ENCODE assay signal across 2 cellular contexts in the genomic region with DNA sequence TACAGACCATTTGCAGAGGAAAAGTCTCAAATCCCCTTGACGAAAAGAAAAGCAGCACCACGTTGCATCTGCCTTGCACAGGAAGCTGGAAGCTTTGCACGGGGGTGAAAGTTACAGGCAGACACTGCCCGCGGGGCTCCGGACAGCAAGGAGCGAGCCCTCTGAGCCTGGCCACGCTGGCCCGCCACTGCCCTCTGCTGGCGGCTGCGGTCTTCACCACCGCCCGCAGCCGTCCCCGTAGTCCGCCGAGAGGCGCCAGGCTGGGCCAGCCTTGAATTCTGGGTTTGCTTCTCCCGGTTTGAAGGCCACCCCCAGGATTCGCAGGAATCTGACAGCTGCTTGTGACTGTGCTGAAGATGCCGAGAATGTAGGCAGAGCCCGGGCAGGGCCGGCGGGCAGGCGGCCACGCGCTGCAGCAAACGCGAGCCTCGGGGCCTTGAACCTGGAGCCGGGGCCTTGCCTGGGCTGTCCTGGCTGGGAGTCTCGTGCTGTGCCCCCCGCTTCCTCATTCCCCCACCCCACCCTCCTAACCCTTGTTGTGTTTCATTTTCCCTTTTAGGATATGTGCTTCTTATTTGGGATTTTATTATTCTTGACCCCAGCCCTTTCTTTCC.
A peak's percentile ranks its signal among the peaks of the same experiment; 100 is the strongest.
TF ChIP-seq lines count a peak whose summit lies in the region.

No MANE protein-coding gene starts in this region.

TF ChIP-seq in HCT116, 20 proteins besides CTCF, POLR2A, EP300 and RAD21:
- no peak for TF ChIP-seq POLR2AphosphoS5 (IDR thresholded peaks at IDR 0.05; ENCODE audit: low read depth, low read length)
- no peak for TF ChIP-seq SRF (IDR thresholded peaks at IDR 0.05; ENCODE audit: low read depth)
- TF ChIP-seq FOSL1 (IDR thresholded peaks at IDR 0.05; ENCODE audit: low read depth), result no peak
- TF ChIP-seq, protein P1, sequence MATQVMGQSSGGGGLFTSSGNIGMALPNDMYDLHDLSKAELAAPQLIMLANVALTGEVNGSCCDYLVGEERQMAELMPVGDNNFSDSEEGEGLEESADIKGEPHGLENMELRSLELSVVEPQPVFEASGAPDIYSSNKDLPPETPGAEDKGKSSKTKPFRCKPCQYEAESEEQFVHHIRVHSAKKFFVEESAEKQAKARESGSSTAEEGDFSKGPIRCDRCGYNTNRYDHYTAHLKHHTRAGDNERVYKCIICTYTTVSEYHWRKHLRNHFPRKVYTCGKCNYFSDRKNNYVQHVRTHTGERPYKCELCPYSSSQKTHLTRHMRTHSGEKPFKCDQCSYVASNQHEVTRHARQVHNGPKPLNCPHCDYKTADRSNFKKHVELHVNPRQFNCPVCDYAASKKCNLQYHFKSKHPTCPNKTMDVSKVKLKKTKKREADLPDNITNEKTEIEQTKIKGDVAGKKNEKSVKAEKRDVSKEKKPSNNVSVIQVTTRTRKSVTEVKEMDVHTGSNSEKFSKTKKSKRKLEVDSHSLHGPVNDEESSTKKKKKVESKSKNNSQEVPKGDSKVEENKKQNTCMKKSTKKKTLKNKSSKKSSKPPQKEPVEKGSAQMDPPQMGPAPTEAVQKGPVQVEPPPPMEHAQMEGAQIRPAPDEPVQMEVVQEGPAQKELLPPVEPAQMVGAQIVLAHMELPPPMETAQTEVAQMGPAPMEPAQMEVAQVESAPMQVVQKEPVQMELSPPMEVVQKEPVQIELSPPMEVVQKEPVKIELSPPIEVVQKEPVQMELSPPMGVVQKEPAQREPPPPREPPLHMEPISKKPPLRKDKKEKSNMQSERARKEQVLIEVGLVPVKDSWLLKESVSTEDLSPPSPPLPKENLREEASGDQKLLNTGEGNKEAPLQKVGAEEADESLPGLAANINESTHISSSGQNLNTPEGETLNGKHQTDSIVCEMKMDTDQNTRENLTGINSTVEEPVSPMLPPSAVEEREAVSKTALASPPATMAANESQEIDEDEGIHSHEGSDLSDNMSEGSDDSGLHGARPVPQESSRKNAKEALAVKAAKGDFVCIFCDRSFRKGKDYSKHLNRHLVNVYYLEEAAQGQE (IDR thresholded peaks at IDR 0.05; ENCODE audit: low read depth), result no peak
- no peak for TF ChIP-seq TCF7L2 (IDR thresholded peaks at IDR 0.05; ENCODE audit: borderline replicate concordance, extremely low read depth, insufficient read depth, insufficient read length)
- TF ChIP-seq ZFX (IDR thresholded peaks at IDR 0.05), result no peak
- TF ChIP-seq, protein P2, sequence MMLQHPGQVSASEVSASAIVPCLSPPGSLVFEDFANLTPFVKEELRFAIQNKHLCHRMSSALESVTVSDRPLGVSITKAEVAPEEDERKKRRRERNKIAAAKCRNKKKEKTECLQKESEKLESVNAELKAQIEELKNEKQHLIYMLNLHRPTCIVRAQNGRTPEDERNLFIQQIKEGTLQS (IDR thresholded peaks at IDR 0.05), result no peak
- TF ChIP-seq SP1 (IDR thresholded peaks at IDR 0.05; ENCODE audit: low read depth), result no peak
- TF ChIP-seq, protein P3, sequence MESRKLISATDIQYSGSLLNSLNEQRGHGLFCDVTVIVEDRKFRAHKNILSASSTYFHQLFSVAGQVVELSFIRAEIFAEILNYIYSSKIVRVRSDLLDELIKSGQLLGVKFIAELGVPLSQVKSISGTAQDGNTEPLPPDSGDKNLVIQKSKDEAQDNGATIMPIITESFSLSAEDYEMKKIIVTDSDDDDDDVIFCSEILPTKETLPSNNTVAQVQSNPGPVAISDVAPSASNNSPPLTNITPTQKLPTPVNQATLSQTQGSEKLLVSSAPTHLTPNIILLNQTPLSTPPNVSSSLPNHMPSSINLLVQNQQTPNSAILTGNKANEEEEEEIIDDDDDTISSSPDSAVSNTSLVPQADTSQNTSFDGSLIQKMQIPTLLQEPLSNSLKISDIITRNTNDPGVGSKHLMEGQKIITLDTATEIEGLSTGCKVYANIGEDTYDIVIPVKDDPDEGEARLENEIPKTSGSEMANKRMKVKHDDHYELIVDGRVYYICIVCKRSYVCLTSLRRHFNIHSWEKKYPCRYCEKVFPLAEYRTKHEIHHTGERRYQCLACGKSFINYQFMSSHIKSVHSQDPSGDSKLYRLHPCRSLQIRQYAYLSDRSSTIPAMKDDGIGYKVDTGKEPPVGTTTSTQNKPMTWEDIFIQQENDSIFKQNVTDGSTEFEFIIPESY (IDR thresholded peaks at IDR 0.05; ENCODE audit: extremely low read depth, insufficient replicate concordance, low read length), result no peak

TF ChIP-seq in HepG2, 621 proteins besides CTCF, POLR2A, EP300 and RAD21 (continues in another document):
- TF ChIP-seq, protein P4, sequence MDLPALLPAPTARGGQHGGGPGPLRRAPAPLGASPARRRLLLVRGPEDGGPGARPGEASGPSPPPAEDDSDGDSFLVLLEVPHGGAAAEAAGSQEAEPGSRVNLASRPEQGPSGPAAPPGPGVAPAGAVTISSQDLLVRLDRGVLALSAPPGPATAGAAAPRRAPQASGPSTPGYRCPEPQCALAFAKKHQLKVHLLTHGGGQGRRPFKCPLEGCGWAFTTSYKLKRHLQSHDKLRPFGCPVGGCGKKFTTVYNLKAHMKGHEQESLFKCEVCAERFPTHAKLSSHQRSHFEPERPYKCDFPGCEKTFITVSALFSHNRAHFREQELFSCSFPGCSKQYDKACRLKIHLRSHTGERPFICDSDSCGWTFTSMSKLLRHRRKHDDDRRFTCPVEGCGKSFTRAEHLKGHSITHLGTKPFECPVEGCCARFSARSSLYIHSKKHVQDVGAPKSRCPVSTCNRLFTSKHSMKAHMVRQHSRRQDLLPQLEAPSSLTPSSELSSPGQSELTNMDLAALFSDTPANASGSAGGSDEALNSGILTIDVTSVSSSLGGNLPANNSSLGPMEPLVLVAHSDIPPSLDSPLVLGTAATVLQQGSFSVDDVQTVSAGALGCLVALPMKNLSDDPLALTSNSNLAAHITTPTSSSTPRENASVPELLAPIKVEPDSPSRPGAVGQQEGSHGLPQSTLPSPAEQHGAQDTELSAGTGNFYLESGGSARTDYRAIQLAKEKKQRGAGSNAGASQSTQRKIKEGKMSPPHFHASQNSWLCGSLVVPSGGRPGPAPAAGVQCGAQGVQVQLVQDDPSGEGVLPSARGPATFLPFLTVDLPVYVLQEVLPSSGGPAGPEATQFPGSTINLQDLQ (CRISPR knock-in tag; IDR thresholded peaks at IDR 0.05), result no peak
- TF ChIP-seq ZNF10 (CRISPR knock-in tag; IDR thresholded peaks at IDR 0.05; ENCODE audit: borderline replicate concordance, low read depth) (no peak), ZNF33A (CRISPR knock-in tag; IDR thresholded peaks at IDR 0.05; ENCODE audit: borderline replicate concordance) (no peak), HOXA9 (CRISPR knock-in tag; IDR thresholded peaks at IDR 0.05; ENCODE audit: borderline replicate concordance) (no peak), MBNL3 (CRISPR knock-in tag; conservative IDR thresholded peaks at IDR 0.05) (no peak), TEAD3 (CRISPR knock-in tag; optimal IDR thresholded peaks at IDR 0.05; ENCODE audit: borderline replicate concordance) (peak; percentile 33), ZNF746 (CRISPR knock-in tag; IDR thresholded peaks at IDR 0.05) (no peak), ZNF816 (CRISPR knock-in tag; IDR thresholded peaks at IDR 0.05; ENCODE audit: borderline replicate concordance) (no peak), MTF2 (CRISPR knock-in tag; IDR thresholded peaks at IDR 0.05; ENCODE audit: borderline replicate concordance) (no peak), RARG (CRISPR knock-in tag; IDR thresholded peaks at IDR 0.05; ENCODE audit: low read depth) (no peak), NONO (IDR thresholded peaks at IDR 0.05) (no peak), NONO (CRISPR knock-in tag; conservative IDR thresholded peaks at IDR 0.05) (peak; percentile 43; the same call in 1 of the 2 replicates), ARNTL (CRISPR knock-in tag; IDR thresholded peaks at IDR 0.05) (no peak), ETV5 (CRISPR knock-in tag; IDR thresholded peaks at IDR 0.05; ENCODE audit: borderline replicate concordance) (0 out of 2 replicates have a peak, but pooled peaks have one; percentile 27), SRF (IDR thresholded peaks at IDR 0.05; ENCODE audit: low read depth, low read length) (no peak), ZNF337 (CRISPR knock-in tag; IDR thresholded peaks at IDR 0.05; ENCODE audit: borderline replicate concordance, low read depth) (no peak), SMC3 (IDR thresholded peaks at IDR 0.05; ENCODE audit: low read length) (peak; percentile 34; the same call in 1 of the 2 replicates), ZNF598 (CRISPR knock-in tag; IDR thresholded peaks at IDR 0.05; ENCODE audit: borderline replicate concordance) (0 out of 2 replicates have a peak, but pooled peaks have one; percentile 21), FOSL2 (CRISPR knock-in tag; IDR thresholded peaks at IDR 0.05) (peak; percentile 19; the same call in 1 of the 2 replicates), STAT5B (CRISPR knock-in tag; IDR thresholded peaks at IDR 0.05) (0 out of 2 replicates have a peak, but pooled peaks have one; percentile 40), PAWR (CRISPR knock-in tag; IDR thresholded peaks at IDR 0.05; ENCODE audit: borderline replicate concordance) (no peak), ZFP82 (CRISPR knock-in tag; IDR thresholded peaks at IDR 0.05; ENCODE audit: borderline replicate concordance) (no peak), ZFX (CRISPR knock-in tag; IDR thresholded peaks at IDR 0.05; ENCODE audit: low read depth) (no peak), ZNF883 (CRISPR knock-in tag; IDR thresholded peaks at IDR 0.05; ENCODE audit: not compliant biosample characterization) (peak; percentile 29), MZF1 (CRISPR knock-in tag; IDR thresholded peaks at IDR 0.05; ENCODE audit: borderline replicate concordance) (no peak), ZNF331 (CRISPR knock-in tag; IDR thresholded peaks at IDR 0.05) (0 out of 2 replicates have a peak, but pooled peaks have one; percentile 33), ZBTB7B (CRISPR knock-in tag; IDR thresholded peaks at IDR 0.05) (no peak)
- TF ChIP-seq, protein P5, sequence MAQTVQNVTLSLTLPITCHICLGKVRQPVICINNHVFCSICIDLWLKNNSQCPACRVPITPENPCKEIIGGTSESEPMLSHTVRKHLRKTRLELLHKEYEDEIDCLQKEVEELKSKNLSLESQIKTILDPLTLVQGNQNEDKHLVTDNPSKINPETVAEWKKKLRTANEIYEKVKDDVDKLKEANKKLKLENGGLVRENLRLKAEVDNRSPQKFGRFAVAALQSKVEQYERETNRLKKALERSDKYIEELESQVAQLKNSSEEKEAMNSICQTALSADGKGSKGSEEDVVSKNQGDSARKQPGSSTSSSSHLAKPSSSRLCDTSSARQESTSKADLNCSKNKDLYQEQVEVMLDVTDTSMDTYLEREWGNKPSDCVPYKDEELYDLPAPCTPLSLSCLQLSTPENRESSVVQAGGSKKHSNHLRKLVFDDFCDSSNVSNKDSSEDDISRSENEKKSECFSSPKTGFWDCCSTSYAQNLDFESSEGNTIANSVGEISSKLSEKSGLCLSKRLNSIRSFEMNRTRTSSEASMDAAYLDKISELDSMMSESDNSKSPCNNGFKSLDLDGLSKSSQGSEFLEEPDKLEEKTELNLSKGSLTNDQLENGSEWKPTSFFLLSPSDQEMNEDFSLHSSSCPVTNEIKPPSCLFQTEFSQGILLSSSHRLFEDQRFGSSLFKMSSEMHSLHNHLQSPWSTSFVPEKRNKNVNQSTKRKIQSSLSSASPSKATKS (CRISPR knock-in tag; IDR thresholded peaks at IDR 0.05), result no peak
- TF ChIP-seq, protein P6, sequence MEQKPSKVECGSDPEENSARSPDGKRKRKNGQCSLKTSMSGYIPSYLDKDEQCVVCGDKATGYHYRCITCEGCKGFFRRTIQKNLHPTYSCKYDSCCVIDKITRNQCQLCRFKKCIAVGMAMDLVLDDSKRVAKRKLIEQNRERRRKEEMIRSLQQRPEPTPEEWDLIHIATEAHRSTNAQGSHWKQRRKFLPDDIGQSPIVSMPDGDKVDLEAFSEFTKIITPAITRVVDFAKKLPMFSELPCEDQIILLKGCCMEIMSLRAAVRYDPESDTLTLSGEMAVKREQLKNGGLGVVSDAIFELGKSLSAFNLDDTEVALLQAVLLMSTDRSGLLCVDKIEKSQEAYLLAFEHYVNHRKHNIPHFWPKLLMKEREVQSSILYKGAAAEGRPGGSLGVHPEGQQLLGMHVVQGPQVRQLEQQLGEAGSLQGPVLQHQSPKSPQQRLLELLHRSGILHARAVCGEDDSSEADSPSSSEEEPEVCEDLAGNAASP (CRISPR knock-in tag; IDR thresholded peaks at IDR 0.05; ENCODE audit: borderline replicate concordance), result no peak
- TF ChIP-seq, protein P7, sequence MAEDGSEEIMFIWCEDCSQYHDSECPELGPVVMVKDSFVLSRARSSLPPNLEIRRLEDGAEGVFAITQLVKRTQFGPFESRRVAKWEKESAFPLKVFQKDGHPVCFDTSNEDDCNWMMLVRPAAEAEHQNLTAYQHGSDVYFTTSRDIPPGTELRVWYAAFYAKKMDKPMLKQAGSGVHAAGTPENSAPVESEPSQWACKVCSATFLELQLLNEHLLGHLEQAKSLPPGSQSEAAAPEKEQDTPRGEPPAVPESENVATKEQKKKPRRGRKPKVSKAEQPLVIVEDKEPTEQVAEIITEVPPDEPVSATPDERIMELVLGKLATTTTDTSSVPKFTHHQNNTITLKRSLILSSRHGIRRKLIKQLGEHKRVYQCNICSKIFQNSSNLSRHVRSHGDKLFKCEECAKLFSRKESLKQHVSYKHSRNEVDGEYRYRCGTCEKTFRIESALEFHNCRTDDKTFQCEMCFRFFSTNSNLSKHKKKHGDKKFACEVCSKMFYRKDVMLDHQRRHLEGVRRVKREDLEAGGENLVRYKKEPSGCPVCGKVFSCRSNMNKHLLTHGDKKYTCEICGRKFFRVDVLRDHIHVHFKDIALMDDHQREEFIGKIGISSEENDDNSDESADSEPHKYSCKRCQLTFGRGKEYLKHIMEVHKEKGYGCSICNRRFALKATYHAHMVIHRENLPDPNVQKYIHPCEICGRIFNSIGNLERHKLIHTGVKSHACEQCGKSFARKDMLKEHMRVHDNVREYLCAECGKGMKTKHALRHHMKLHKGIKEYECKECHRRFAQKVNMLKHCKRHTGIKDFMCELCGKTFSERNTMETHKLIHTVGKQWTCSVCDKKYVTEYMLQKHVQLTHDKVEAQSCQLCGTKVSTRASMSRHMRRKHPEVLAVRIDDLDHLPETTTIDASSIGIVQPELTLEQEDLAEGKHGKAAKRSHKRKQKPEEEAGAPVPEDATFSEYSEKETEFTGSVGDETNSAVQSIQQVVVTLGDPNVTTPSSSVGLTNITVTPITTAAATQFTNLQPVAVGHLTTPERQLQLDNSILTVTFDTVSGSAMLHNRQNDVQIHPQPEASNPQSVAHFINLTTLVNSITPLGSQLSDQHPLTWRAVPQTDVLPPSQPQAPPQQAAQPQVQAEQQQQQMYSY (CRISPR knock-in tag; IDR thresholded peaks at IDR 0.05), result no peak
- TF ChIP-seq, protein P8, sequence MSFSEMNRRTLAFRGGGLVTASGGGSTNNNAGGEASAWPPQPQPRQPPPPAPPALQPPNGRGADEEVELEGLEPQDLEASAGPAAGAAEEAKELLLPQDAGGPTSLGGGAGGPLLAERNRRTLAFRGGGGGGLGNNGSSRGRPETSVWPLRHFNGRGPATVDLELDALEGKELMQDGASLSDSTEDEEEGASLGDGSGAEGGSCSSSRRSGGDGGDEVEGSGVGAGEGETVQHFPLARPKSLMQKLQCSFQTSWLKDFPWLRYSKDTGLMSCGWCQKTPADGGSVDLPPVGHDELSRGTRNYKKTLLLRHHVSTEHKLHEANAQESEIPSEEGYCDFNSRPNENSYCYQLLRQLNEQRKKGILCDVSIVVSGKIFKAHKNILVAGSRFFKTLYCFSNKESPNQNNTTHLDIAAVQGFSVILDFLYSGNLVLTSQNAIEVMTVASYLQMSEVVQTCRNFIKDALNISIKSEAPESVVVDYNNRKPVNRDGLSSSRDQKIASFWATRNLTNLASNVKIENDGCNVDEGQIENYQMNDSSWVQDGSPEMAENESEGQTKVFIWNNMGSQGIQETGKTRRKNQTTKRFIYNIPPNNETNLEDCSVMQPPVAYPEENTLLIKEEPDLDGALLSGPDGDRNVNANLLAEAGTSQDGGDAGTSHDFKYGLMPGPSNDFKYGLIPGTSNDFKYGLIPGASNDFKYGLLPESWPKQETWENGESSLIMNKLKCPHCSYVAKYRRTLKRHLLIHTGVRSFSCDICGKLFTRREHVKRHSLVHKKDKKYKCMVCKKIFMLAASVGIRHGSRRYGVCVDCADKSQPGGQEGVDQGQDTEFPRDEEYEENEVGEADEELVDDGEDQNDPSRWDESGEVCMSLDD (CRISPR knock-in tag; IDR thresholded peaks at IDR 0.05; ENCODE audit: borderline replicate concordance), result no peak
